Comparison of ENCODE assay signal across 8 cellular contexts in the genomic region with DNA sequence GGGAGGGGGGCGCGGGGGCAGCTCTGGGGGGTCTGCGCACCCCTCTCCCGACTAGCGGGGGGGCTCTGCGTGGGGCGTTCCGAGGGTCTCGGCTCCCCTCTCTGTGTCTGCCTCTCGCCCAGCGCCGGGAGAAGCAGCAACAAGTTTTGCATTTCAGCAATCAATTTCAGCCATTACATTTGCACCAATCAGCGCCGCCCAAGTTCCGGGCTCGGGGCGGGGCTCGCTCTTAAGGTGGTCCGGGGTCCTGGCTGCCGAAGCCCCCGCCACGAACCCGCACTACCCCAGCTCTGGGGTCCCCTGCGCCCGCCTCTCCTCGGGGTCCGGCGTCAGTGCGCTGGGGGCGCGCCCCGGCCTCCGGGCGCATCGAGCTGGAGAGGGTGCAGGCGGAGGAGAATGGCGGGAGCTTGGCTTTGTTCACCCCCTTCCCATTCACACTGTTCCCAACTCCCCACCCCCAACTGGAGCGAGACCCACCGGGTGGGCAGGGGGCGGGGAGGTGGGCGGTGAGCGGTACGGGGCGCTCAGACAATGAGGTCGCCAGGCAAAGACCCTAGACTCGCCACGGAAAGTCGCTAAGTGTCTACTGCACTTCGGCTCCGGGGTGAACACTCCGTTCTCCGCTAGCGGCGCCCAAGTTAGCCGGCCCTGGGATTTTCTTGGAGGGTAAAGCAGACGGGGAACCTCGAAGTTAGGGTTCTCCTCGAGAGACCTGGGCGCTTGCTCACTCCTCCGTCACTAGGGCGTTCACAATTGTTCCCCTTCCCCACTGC. TPM values are rescaled to one million over a fixed set of nuclear protein-coding genes. Genes with fewer than 3 reads are reported as not detected.
A peak's percentile ranks its signal among the peaks of the same experiment; 100 is the strongest.
DNase-seq lines count a peak whose midpoint lies in the region; ATAC-seq and TF ChIP-seq lines count a peak whose summit lies in the region.

Gene MN1 (minus strand): TSS at position 141 of the 773 bp plus-strand sequence. CDS start 1,213 bp downstream, outside the sequence.

- no peak for DNase-seq in AG09309 (ENCODE audit: low read depth)
- peak; percentile 4 to 10 (median 4) for DNase-seq in activated CD8-positive, alpha-beta memory T cell treated with anti-CD3 and anti-CD28 coated beads for 48 hours (ENCODE audit: low read depth in 2 of 3, low spot score in 2 of 3)
- DNase-seq in endodermal cell, result peak; percentile 90
- DNase-seq in memory B cell (ENCODE audit: low spot score in 2 of 2), result peak in 1 of 2 donors; percentile 37
- DNase-seq in stimulated activated CD8-positive, alpha-beta memory T cell treated with anti-CD3 and anti-CD28 coated beads, Interleukin-12 subunit alpha, Interleukin-12 subunit beta, amount 100 ng/mL, for 1 hour (ENCODE audit: low read depth), result peak; percentile 25
- DNase-seq in cerebellar nuclear complex (lab: John Stamatoyannopoulos, UW), result no peak
- no peak for DNase-seq in COLO829 (ENCODE audit: low spot score)

- H3K9me3 Mint-ChIP-seq in IgD-negative memory B cell, result no peaks in the 10 kb centered on the region
- H3K9me3 Mint-ChIP-seq in endodermal cell, result no peaks in the 10 kb centered on the region
- H3K9me3 Mint-ChIP-seq in memory B cell, result no peaks in the 10 kb centered on the region

- peak within 1 kb of the TSS; percentile 98 for H3K27ac ChIP-seq in endodermal cell (ENCODE audit: low read depth, low read length)

- peak within 1 kb of the TSS; percentile 83 to 95 (median 90) for H3K4me3 Mint-ChIP-seq in IgD-negative memory B cell
- peak within 1 kb of the TSS; percentile 67 for H3K4me3 Mint-ChIP-seq in endodermal cell
- H3K4me3 Mint-ChIP-seq in memory B cell, result peak within 1 kb of the TSS; percentile 82

- WGBS in endodermal cell (ENCODE audit: insufficient coverage in 1 of 2, insufficient read length in 1 of 2), 2 experiments, result 0 to 1% methylated on average over 14 to 61 of the region's 61 CpGs

- H3K36me3 Mint-ChIP-seq in IgD-negative memory B cell (no peaks in the 10 kb centered on the region), endodermal cell (ENCODE audit: low read depth) (peaks cover 2% of the 10 kb centered on the region), memory B cell (no peaks in the 10 kb centered on the region)

- H3K27me3 ChIP-seq in endodermal cell (ENCODE audit: control insufficient read depth, insufficient read depth, low read length, poor library complexity, severe bottlenecking), result peaks cover 64% of the 10 kb centered on the region

- peak within 1 kb of the TSS; percentile 66 for H3K9ac ChIP-seq in endodermal cell (ENCODE audit: extremely low read depth, low read length, poor library complexity, severe bottlenecking)

- H3K4me1 ChIP-seq in endodermal cell (ENCODE audit: control insufficient read depth, insufficient read depth, low read length), result no peaks in the 10 kb centered on the region

- no peaks in the 10 kb centered on the region for H3K9me3 ChIP-seq in endodermal cell (ENCODE audit: control insufficient read depth, low read length)

- no peak for TF ChIP-seq CTCF in AG09309 (IDR thresholded peaks at IDR 0.05; ENCODE audit: control insufficient read depth, insufficient read depth, low read depth, low read length, missing control alignments)
- no peak for TF ChIP-seq CTCF in endodermal cell (conservative IDR thresholded peaks at IDR 0.05)

- peak; percentile 61 for ATAC-seq in memory B cell (ENCODE audit: low read depth)

- peak within 1 kb of the TSS in 1 of 3 donors; percentile 7 for H3K27ac Mint-ChIP-seq in IgD-negative memory B cell
- peak within 1 kb of the TSS; percentile 92 for H3K27ac Mint-ChIP-seq in endodermal cell
- H3K27ac Mint-ChIP-seq in memory B cell, result no peak within 1 kb of the TSS

- H3K36me3 ChIP-seq in endodermal cell (ENCODE audit: control insufficient read depth, insufficient read depth, low read length), result no peaks in the 10 kb centered on the region

- H3K27me3 Mint-ChIP-seq in IgD-negative memory B cell (peaks cover 22% of the 10 kb centered on the region), endodermal cell (ENCODE audit: insufficient read depth) (peaks cover 61% of the 10 kb centered on the region), memory B cell (peaks cover 16% of the 10 kb centered on the region)

- H3K4me1 Mint-ChIP-seq in IgD-negative memory B cell (peaks cover 2 to 8% (median 4%) of the 10 kb centered on the region in 3 donors), endodermal cell (peaks cover 25% of the 10 kb centered on the region), memory B cell (peaks cover 15% of the 10 kb centered on the region)

- H3K4me3 ChIP-seq in AG09309 (ENCODE audit: control insufficient read depth, low read depth, low read length) (peak within 1 kb of the TSS; percentile 60), endodermal cell (ENCODE audit: low read length) (peak within 1 kb of the TSS; percentile 83)

RNA-seq across cellular contexts. Expression of gene MN1, which starts in this region (rescaled TPM):
- not detected for polyA plus RNA-seq in IgD-negative memory B cell
- 10 to 100 TPM in 1 of 2 donors, 1 to 10 TPM in 1; 4.4 to 17.8 TPM for total RNA-seq in endodermal cell
- 41.5 TPM for polyA plus RNA-seq in endodermal cell (2013, experiment 1 of 2)
- polyA plus RNA-seq in endodermal cell (2013, experiment 2 of 2), result 44.1 TPM

Comparison
In these comparisons a context has a peak if more than half of its experiments do, and no peak if none do; other contexts are left out.
1. DNase-seq: peak in activated CD8-positive, alpha-beta memory T cell treated with anti-CD3 and anti-CD28 coated beads for 48 hours (3 of 3), endodermal cell (single experiment) and stimulated activated CD8-positive, alpha-beta memory T cell treated with anti-CD3 and anti-CD28 coated beads, Interleukin-12 subunit alpha, Interleukin-12 subunit beta, amount 100 ng/mL, for 1 hour (single experiment); none in AG09309 (single experiment), cerebellar nuclear complex (0 of 2) and COLO829 (single experiment).
2. Peak in every context shown above with its lines, with median percentiles within 50 percentile points of each other: H3K4me3 Mint-ChIP-seq.